Comparison of ENCODE assay signal across 9 cellular contexts in the genomic region with DNA sequence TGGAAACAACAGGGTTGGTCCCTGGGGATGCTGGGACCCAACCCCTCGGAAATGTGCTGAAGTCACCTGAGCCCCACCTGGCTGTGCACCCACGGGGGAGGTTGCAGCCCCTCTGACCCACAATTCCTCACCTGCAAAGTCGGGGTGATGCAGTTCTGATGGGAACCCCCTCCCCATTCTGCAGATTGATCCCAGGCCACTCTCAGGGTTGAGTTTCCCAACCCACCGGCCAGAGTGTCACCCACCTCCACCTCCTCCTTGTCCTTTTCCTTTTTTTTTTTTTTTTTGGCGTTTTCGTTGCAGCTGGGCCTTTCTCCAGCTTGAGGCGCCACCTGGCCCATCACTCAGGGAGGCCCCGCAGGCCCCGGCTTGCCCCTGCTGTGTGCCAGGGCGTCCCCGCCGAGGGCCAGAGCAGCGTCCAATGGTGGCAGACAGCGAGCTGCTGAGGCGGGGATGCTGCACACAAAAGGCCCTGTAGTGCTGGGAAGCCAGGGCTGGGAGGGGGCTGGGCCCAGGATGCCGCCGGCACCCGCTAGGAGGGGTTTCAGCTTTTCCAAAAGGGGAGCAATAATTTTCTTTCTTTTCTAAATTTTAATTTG. TPM values are rescaled to one million over a fixed set of nuclear protein-coding genes. Genes with fewer than 3 reads are reported as not detected.
A peak's percentile ranks its signal among the peaks of the same experiment; 100 is the strongest.
DNase-seq lines count a peak whose midpoint lies in the region.
"Had no signal": no experiment of that assay in that cellular context is flagged by ENCODE, and none has a peak within 500 bp of the region (broad histone marks: within the 10 kb centered on the region; RNA-seq: fewer than 3 reads in every experiment).

No MANE protein-coding gene starts in this region.

- no peaks in the 10 kb centered on the region for H3K27me3 Mint-ChIP-seq in activated CD4-positive, alpha-beta T cell treated with anti-CD3 and anti-CD28 coated beads, Interleukin-2, amount 10 ng/mL, durations not matched to agents 24 days and 14 days
- peaks cover 3% of the 10 kb centered on the region for H3K27me3 Mint-ChIP-seq in activated T-helper 1 cell treated with anti-CD3 and anti-CD28 coated beads, Interleukin-12 subunit alpha, Interleukin-12 subunit beta, Interleukin-2, Interleukin-4 antibody, amounts not matched to agents 30 ng/mL and 10 ng/mL and 1 ng/mL, durations not matched to agents 14 hours and 24 hours and 36 hours (ENCODE audit: insufficient read depth)

- peak; percentile 52 for DNase-seq in NCI-H128 (lab: John Stamatoyannopoulos, UW; ENCODE audit: unreplicated experiment)
- peak; percentile 62 for DNase-seq in SK-N-DZ (ENCODE audit: low spot score)
- DNase-seq in iPS-NIHi7 (ENCODE audit: extremely low spot score) = peak; percentile 53
- no peak for DNase-seq in NK-92 treated with Interleukin-12 subunit alpha and Interleukin-12 subunit beta, amount 100 ng/mL, for 24 hours (lab: John Stamatoyannopoulos, UW)
- no peak for DNase-seq in activated CD4-positive, alpha-beta T cell treated with anti-CD3 and anti-CD28 coated beads, Interleukin-2, amount 10 ng/mL, durations not matched to agents 24 days and 14 days
- DNase-seq in activated T-helper 1 cell treated with anti-CD3 and anti-CD28 coated beads, Interleukin-12 subunit alpha, Interleukin-12 subunit beta, Interleukin-2, Interleukin-4 antibody, amounts not matched to agents 30 ng/mL and 10 ng/mL and 1 ng/mL, durations not matched to agents 14 hours and 24 hours and 36 hours (ENCODE audit: low spot score) = no peak
- DNase-seq in activated CD4-positive, alpha-beta T cell treated with anti-CD3 and anti-CD28 coated beads for 1 hour = no peak
- DNase-seq: activated CD8-positive, alpha-beta T cell treated with anti-CD3 and anti-CD28 coated beads, Interleukin-2, amount 10 ng/mL, durations not matched to agents 7 days and 5 days had no signal

- intact Hi-C loops in activated CD4-positive, alpha-beta T cell treated with anti-CD3 and anti-CD28 coated beads, Interleukin-2, amount 10 ng/mL, durations not matched to agents 24 days and 14 days (cut with micrococcal nuclease) = no loop called here
- intact Hi-C loops in activated T-helper 1 cell treated with anti-CD3 and anti-CD28 coated beads, Interleukin-12 subunit alpha, Interleukin-12 subunit beta, Interleukin-2, Interleukin-4 antibody, amounts not matched to agents 30 ng/mL and 10 ng/mL and 1 ng/mL, durations not matched to agents 14 hours and 24 hours and 36 hours (cut with micrococcal nuclease) = loop anchor here (10.0 kb wide), 1 partner anchor 213 kb away; no protein-coding TSS in a partner anchor

- no peak overlapping the region for H3K4me3 Mint-ChIP-seq in activated CD4-positive, alpha-beta T cell treated with anti-CD3 and anti-CD28 coated beads, Interleukin-2, amount 10 ng/mL, durations not matched to agents 24 days and 14 days
- no peak overlapping the region for H3K4me3 Mint-ChIP-seq in activated T-helper 1 cell treated with anti-CD3 and anti-CD28 coated beads, Interleukin-12 subunit alpha, Interleukin-12 subunit beta, Interleukin-2, Interleukin-4 antibody, amounts not matched to agents 30 ng/mL and 10 ng/mL and 1 ng/mL, durations not matched to agents 14 hours and 24 hours and 36 hours
- H3K4me3 Mint-ChIP-seq: activated CD8-positive, alpha-beta T cell treated with anti-CD3 and anti-CD28 coated beads, Interleukin-2, amount 10 ng/mL, durations not matched to agents 7 days and 5 days had no signal

- H3K4me1 Mint-ChIP-seq in activated CD4-positive, alpha-beta T cell treated with anti-CD3 and anti-CD28 coated beads, Interleukin-2, amount 10 ng/mL, durations not matched to agents 24 days and 14 days = peaks cover 16% of the 10 kb centered on the region
- H3K4me1 Mint-ChIP-seq in activated T-helper 1 cell treated with anti-CD3 and anti-CD28 coated beads, Interleukin-12 subunit alpha, Interleukin-12 subunit beta, Interleukin-2, Interleukin-4 antibody, amounts not matched to agents 30 ng/mL and 10 ng/mL and 1 ng/mL, durations not matched to agents 14 hours and 24 hours and 36 hours (ENCODE audit: low read depth) = peaks cover 15% of the 10 kb centered on the region

- H3K27ac Mint-ChIP-seq in activated CD4-positive, alpha-beta T cell treated with anti-CD3 and anti-CD28 coated beads, Interleukin-2, amount 10 ng/mL, durations not matched to agents 24 days and 14 days = no peak overlapping the region
- no peak overlapping the region for H3K27ac Mint-ChIP-seq in activated T-helper 1 cell treated with anti-CD3 and anti-CD28 coated beads, Interleukin-12 subunit alpha, Interleukin-12 subunit beta, Interleukin-2, Interleukin-4 antibody, amounts not matched to agents 30 ng/mL and 10 ng/mL and 1 ng/mL, durations not matched to agents 14 hours and 24 hours and 36 hours
- H3K27ac Mint-ChIP-seq: activated CD8-positive, alpha-beta T cell treated with anti-CD3 and anti-CD28 coated beads, Interleukin-2, amount 10 ng/mL, durations not matched to agents 7 days and 5 days had no signal

- H3K27ac ChIP-seq in temporal lobe (ENCODE audit: low read depth, low read length) = peak overlapping the region; percentile 98

- H3K36me3 Mint-ChIP-seq in activated CD4-positive, alpha-beta T cell treated with anti-CD3 and anti-CD28 coated beads, Interleukin-2, amount 10 ng/mL, durations not matched to agents 24 days and 14 days (ENCODE audit: low read depth) = peaks cover 9% of the 10 kb centered on the region
- peaks cover 4% of the 10 kb centered on the region for H3K36me3 Mint-ChIP-seq in activated T-helper 1 cell treated with anti-CD3 and anti-CD28 coated beads, Interleukin-12 subunit alpha, Interleukin-12 subunit beta, Interleukin-2, Interleukin-4 antibody, amounts not matched to agents 30 ng/mL and 10 ng/mL and 1 ng/mL, durations not matched to agents 14 hours and 24 hours and 36 hours (ENCODE audit: low read depth)

- H3K9me3 Mint-ChIP-seq in activated CD4-positive, alpha-beta T cell treated with anti-CD3 and anti-CD28 coated beads, Interleukin-2, amount 10 ng/mL, durations not matched to agents 24 days and 14 days = no peaks in the 10 kb centered on the region
- H3K9me3 Mint-ChIP-seq in activated T-helper 1 cell treated with anti-CD3 and anti-CD28 coated beads, Interleukin-12 subunit alpha, Interleukin-12 subunit beta, Interleukin-2, Interleukin-4 antibody, amounts not matched to agents 30 ng/mL and 10 ng/mL and 1 ng/mL, durations not matched to agents 14 hours and 24 hours and 36 hours = no peaks in the 10 kb centered on the region

RNA-seq across cellular contexts. Expression of gene PIK3R2, which starts 4.6 kb away (rescaled TPM):
- 24.1 and 30.3 TPM in 2 replicates for polyA plus RNA-seq in SK-N-DZ (2014; cell fraction: cytosol; rRNA removed)
- polyA plus RNA-seq in SK-N-DZ (2014; cell fraction: nucleus; rRNA removed) = 17.4 and 26.3 TPM in 2 replicates
- total RNA-seq in temporal lobe = 62.7 TPM
- total RNA-seq in activated CD4-positive, alpha-beta T cell treated with anti-CD3 and anti-CD28 coated beads, Interleukin-2, amount 10 ng/mL, durations not matched to agents 24 days and 14 days = 19.6 and 20.7 TPM in 2 replicates
- total RNA-seq in activated T-helper 1 cell treated with anti-CD3 and anti-CD28 coated beads, Interleukin-12 subunit alpha, Interleukin-12 subunit beta, Interleukin-2, Interleukin-4 antibody, amounts not matched to agents 30 ng/mL and 10 ng/mL and 1 ng/mL, durations not matched to agents 14 hours and 24 hours and 36 hours = 14.7 and 15.6 TPM in 2 replicates

RNA-seq across cellular contexts. Expression of gene IFI30, which starts 16.0 kb away (rescaled TPM):
- 2.7 and 11.0 TPM in 2 replicates for polyA plus RNA-seq in SK-N-DZ (2014; cell fraction: cytosol; rRNA removed)
- 0.72 and 1.1 TPM in 2 replicates for polyA plus RNA-seq in SK-N-DZ (2014; cell fraction: nucleus; rRNA removed)
- under 0.01 TPM for total RNA-seq in temporal lobe
- total RNA-seq in activated CD4-positive, alpha-beta T cell treated with anti-CD3 and anti-CD28 coated beads, Interleukin-2, amount 10 ng/mL, durations not matched to agents 24 days and 14 days = 49.4 and 52.7 TPM in 2 replicates
- 45.3 and 49.9 TPM in 2 replicates for total RNA-seq in activated T-helper 1 cell treated with anti-CD3 and anti-CD28 coated beads, Interleukin-12 subunit alpha, Interleukin-12 subunit beta, Interleukin-2, Interleukin-4 antibody, amounts not matched to agents 30 ng/mL and 10 ng/mL and 1 ng/mL, durations not matched to agents 14 hours and 24 hours and 36 hours

RNA-seq across cellular contexts. Expression of gene MPV17L2, which starts 35.5 kb away (rescaled TPM):
- polyA plus RNA-seq in SK-N-DZ (2014; cell fraction: cytosol; rRNA removed) = 17.6 and 47.1 TPM in 2 replicates
- 18.9 and 19.8 TPM in 2 replicates for polyA plus RNA-seq in SK-N-DZ (2014; cell fraction: nucleus; rRNA removed)
- total RNA-seq in temporal lobe = 2.7 TPM
- 18.4 and 20.9 TPM in 2 replicates for total RNA-seq in activated CD4-positive, alpha-beta T cell treated with anti-CD3 and anti-CD28 coated beads, Interleukin-2, amount 10 ng/mL, durations not matched to agents 24 days and 14 days
- total RNA-seq in activated T-helper 1 cell treated with anti-CD3 and anti-CD28 coated beads, Interleukin-12 subunit alpha, Interleukin-12 subunit beta, Interleukin-2, Interleukin-4 antibody, amounts not matched to agents 30 ng/mL and 10 ng/mL and 1 ng/mL, durations not matched to agents 14 hours and 24 hours and 36 hours = 19.2 and 23.3 TPM in 2 replicates

RNA-seq across cellular contexts. Expression of gene RAB3A, which starts 46.3 kb away (rescaled TPM):
- polyA plus RNA-seq in SK-N-DZ (2014; cell fraction: cytosol; rRNA removed) = 12.2 and 15.0 TPM in 2 replicates
- 5.6 and 15.2 TPM in 2 replicates for polyA plus RNA-seq in SK-N-DZ (2014; cell fraction: nucleus; rRNA removed)
- total RNA-seq in temporal lobe = 44.7 TPM
- total RNA-seq in activated CD4-positive, alpha-beta T cell treated with anti-CD3 and anti-CD28 coated beads, Interleukin-2, amount 10 ng/mL, durations not matched to agents 24 days and 14 days = 9.6 and 10.3 TPM in 2 replicates
- 7.2 and 11.0 TPM in 2 replicates for total RNA-seq in activated T-helper 1 cell treated with anti-CD3 and anti-CD28 coated beads, Interleukin-12 subunit alpha, Interleukin-12 subunit beta, Interleukin-2, Interleukin-4 antibody, amounts not matched to agents 30 ng/mL and 10 ng/mL and 1 ng/mL, durations not matched to agents 14 hours and 24 hours and 36 hours

RNA-seq across cellular contexts. Expression of gene MAST3, which starts 60.0 kb away (rescaled TPM):
- polyA plus RNA-seq in SK-N-DZ (2014; cell fraction: cytosol; rRNA removed) = 2.0 and 2.6 TPM in 2 replicates
- polyA plus RNA-seq in SK-N-DZ (2014; cell fraction: nucleus; rRNA removed) = 2.5 and 3.4 TPM in 2 replicates
- total RNA-seq in temporal lobe = 7.6 TPM
- total RNA-seq in activated CD4-positive, alpha-beta T cell treated with anti-CD3 and anti-CD28 coated beads, Interleukin-2, amount 10 ng/mL, durations not matched to agents 24 days and 14 days = 16.2 and 17.2 TPM in 2 replicates
- 16.5 and 17.6 TPM in 2 replicates for total RNA-seq in activated T-helper 1 cell treated with anti-CD3 and anti-CD28 coated beads, Interleukin-12 subunit alpha, Interleukin-12 subunit beta, Interleukin-2, Interleukin-4 antibody, amounts not matched to agents 30 ng/mL and 10 ng/mL and 1 ng/mL, durations not matched to agents 14 hours and 24 hours and 36 hours

Comparison
In these comparisons a context has a peak if more than half of its experiments do, and no peak if none do; other contexts are left out.
1. DNase-seq: peak in NCI-H128 (single experiment), SK-N-DZ (single experiment) and iPS-NIHi7 (single experiment); none in NK-92 treated with Interleukin-12 subunit alpha and Interleukin-12 subunit beta, amount 100 ng/mL, for 24 hours (single experiment), activated CD4-positive, alpha-beta T cell treated with anti-CD3 and anti-CD28 coated beads, Interleukin-2, amount 10 ng/mL, durations not matched to agents 24 days and 14 days (single experiment), activated T-helper 1 cell treated with anti-CD3 and anti-CD28 coated beads, Interleukin-12 subunit alpha, Interleukin-12 subunit beta, Interleukin-2, Interleukin-4 antibody, amounts not matched to agents 30 ng/mL and 10 ng/mL and 1 ng/mL, durations not matched to agents 14 hours and 24 hours and 36 hours (single experiment) and activated CD4-positive, alpha-beta T cell treated with anti-CD3 and anti-CD28 coated beads for 1 hour (single experiment).
2. RNA of gene IFI30, which starts 16.0 kb away (total RNA-seq): 49.4 to 52.7 TPM in activated CD4-positive, alpha-beta T cell treated with anti-CD3 and anti-CD28 coated beads, Interleukin-2, amount 10 ng/mL, durations not matched to agents 24 days and 14 days and 45.3 to 49.9 TPM in activated T-helper 1 cell treated with anti-CD3 and anti-CD28 coated beads, Interleukin-12 subunit alpha, Interleukin-12 subunit beta, Interleukin-2, Interleukin-4 antibody, amounts not matched to agents 30 ng/mL and 10 ng/mL and 1 ng/mL, durations not matched to agents 14 hours and 24 hours and 36 hours; under 0.01 TPM in temporal lobe (single experiment); every median in the first group is over 10 times any median in the second.